Comparison of ENCODE assay signal across 14 cellular contexts in genomic region chr4:130705023-130705422, GRCh38.
"Had no signal": no experiment of that assay in that cellular context is flagged by ENCODE, and none has a peak within 500 bp of the region (broad histone marks: within the 10 kb centered on the region; RNA-seq: fewer than 3 reads in every experiment).

No MANE protein-coding gene starts in this region.

- H3K4me3 ChIP-seq: lower lobe of right lung, thoracic aorta had no signal

- H3K36me3 ChIP-seq: lower lobe of right lung, thoracic aorta had no signal

- H3K9ac ChIP-seq: parathyroid adenoma had no signal

- H2AFZ ChIP-seq: parathyroid adenoma had no signal

- H3K79me2 ChIP-seq: parathyroid adenoma had no signal

- H3K27ac ChIP-seq: lower lobe of right lung, parathyroid adenoma, thoracic aorta had no signal

- H3K4me1 ChIP-seq: lower lobe of right lung, parathyroid adenoma had no signal

- DNase-seq: activated CD4-positive, alpha-beta memory T cell treated with anti-CD3 and anti-CD28 coated beads for 36 hours; activated CD4-positive, CD25-positive, alpha-beta regulatory T cell treated with anti-CD3 and anti-CD28 coated beads, Interleukin-2, amount 50 U/mL, for 72 hours; activated effector memory CD4-positive, alpha-beta T cell treated with anti-CD3 and anti-CD28 coated beads, Interleukin-2, amount 50 U/mL, for 16 hours; activated T-cell treated with anti-CD3 and anti-CD28 coated beads, Interleukin-2, amount 50 U/mL, for 4 hours; amygdala; dermis blood vessel endothelial cell; hypothalamus; lower lobe of right lung; naive B cell; stimulated activated CD4-positive, alpha-beta T cell treated with anti-CD3 and anti-CD28 coated beads, Interleukin-15, amount 100 ng/mL, for 24 hours; stimulated activated CD4-positive, alpha-beta T cell treated with anti-CD3 and anti-CD28 coated beads, Interleukin-4, amount 100 ng/mL, for 24 hours; stimulated activated naive CD8-positive, alpha-beta T cell treated with anti-CD3 and anti-CD28 coated beads, Interleukin-15, amount 100 ng/mL, for 72 hours had no signal

- H3K9me3 ChIP-seq: lower lobe of right lung, thoracic aorta had no signal
